ENCODE assay signal across 21 cellular contexts in the genomic region with DNA sequence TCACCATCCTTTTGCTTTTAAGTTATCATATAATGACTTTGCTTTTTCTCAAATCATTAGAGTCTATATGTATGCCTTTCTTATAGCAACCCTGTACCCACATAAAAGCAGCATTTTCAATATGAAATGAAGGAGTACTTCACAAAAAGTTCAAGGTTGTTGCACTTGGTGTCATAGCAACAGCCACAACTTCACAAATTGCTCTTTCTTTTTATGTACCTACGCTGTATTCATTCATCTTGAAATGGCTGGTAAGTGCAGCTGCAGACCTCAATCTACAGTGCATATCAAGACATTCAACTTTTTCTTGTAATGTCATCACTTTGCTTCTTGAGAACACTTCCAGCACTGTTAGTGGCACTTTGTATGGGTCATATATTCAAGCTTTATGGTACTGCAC.
"Had no signal": no experiment of that assay in that cellular context is flagged by ENCODE, and none has a peak within 500 bp of the region (broad histone marks: within the 10 kb centered on the region; RNA-seq: fewer than 3 reads in every experiment).

No MANE protein-coding gene starts in this region.

- FAIRE-seq: endothelial cell of umbilical vein had no signal

- H3K9me3 Mint-ChIP-seq: endodermal cell; natural killer cell; neural crest cell; stimulated activated memory B cell treated with anti-CD40 and anti-IgM and Interleukin-4, amounts not matched to agents 10 μg/mL and 1 μg/mL and 100 μg/mL, for 72 hours; stimulated activated naive CD8-positive, alpha-beta T cell treated with anti-CD3 and anti-CD28 coated beads, Interleukin-15, Interleukin-2, amounts not matched to agents 100 ng/mL and 50 ng/mL, for 24 hours had no signal

- H3K4me3 ChIP-seq: coronary artery, hepatocyte, spleen, tibial nerve, upper lobe of right lung had no signal

- H3K36me3 ChIP-seq: upper lobe of right lung had no signal

- H3K36me3 Mint-ChIP-seq: natural killer cell; stimulated activated memory B cell treated with anti-CD40 and anti-IgM and Interleukin-4, amounts not matched to agents 10 μg/mL and 1 μg/mL and 100 μg/mL, for 72 hours had no signal

- H3K27me3 ChIP-seq: foreskin keratinocyte, hepatocyte, spleen, tibial nerve, upper lobe of right lung had no signal

- DNase-seq: effector CD4-positive, alpha-beta T cell; endodermal cell; erythroblast; foreskin keratinocyte; head of caudate nucleus; mesendoderm; natural killer cell; posterior cingulate gyrus; spleen; stimulated activated CD4-positive, alpha-beta T cell treated with anti-CD3 and anti-CD28 coated beads, Interleukin-15, amount 100 ng/mL, for 24 hours; stimulated activated CD4-positive, alpha-beta T cell treated with anti-CD3 and anti-CD28 coated beads, Interleukin-1b, Interleukin-23, amount 100 ng/mL, for 48 hours; stimulated activated CD4-positive, alpha-beta T cell treated with anti-CD3 and anti-CD28 coated beads, Interleukin-4, amount 100 ng/mL, for 24 hours; upper lobe of right lung had no signal

- H3K27me3 Mint-ChIP-seq: stimulated activated naive CD8-positive, alpha-beta T cell treated with anti-CD3 and anti-CD28 coated beads, Interleukin-15, Interleukin-2, amounts not matched to agents 100 ng/mL and 50 ng/mL, for 24 hours had no signal

- ATAC-seq: foreskin keratinocyte; natural killer cell; sciatic nerve; stimulated activated memory B cell treated with anti-CD40 and anti-IgM and Interleukin-4, amounts not matched to agents 10 μg/mL and 1 μg/mL and 100 μg/mL, for 72 hours; upper lobe of right lung had no signal

- H3K4me3 Mint-ChIP-seq: endodermal cell; natural killer cell; neural crest cell; stimulated activated memory B cell treated with anti-CD40 and anti-IgM and Interleukin-4, amounts not matched to agents 10 μg/mL and 1 μg/mL and 100 μg/mL, for 72 hours; stimulated activated naive CD8-positive, alpha-beta T cell treated with anti-CD3 and anti-CD28 coated beads, Interleukin-15, Interleukin-2, amounts not matched to agents 100 ng/mL and 50 ng/mL, for 24 hours had no signal

- H3K27ac ChIP-seq: coronary artery, foreskin keratinocyte, hepatocyte, spleen, tibial nerve, upper lobe of right lung had no signal

- H3K9me3 ChIP-seq: upper lobe of right lung had no signal

- H3K4me1 Mint-ChIP-seq: endodermal cell; natural killer cell; stimulated activated memory B cell treated with anti-CD40 and anti-IgM and Interleukin-4, amounts not matched to agents 10 μg/mL and 1 μg/mL and 100 μg/mL, for 72 hours had no signal

- H3K27ac Mint-ChIP-seq: endodermal cell; natural killer cell; stimulated activated memory B cell treated with anti-CD40 and anti-IgM and Interleukin-4, amounts not matched to agents 10 μg/mL and 1 μg/mL and 100 μg/mL, for 72 hours; stimulated activated naive CD8-positive, alpha-beta T cell treated with anti-CD3 and anti-CD28 coated beads, Interleukin-15, Interleukin-2, amounts not matched to agents 100 ng/mL and 50 ng/mL, for 24 hours had no signal

- H3K4me1 ChIP-seq: foreskin keratinocyte, spleen, upper lobe of right lung had no signal
